ENCODE assay signal across 16 cellular contexts in the genomic region with DNA sequence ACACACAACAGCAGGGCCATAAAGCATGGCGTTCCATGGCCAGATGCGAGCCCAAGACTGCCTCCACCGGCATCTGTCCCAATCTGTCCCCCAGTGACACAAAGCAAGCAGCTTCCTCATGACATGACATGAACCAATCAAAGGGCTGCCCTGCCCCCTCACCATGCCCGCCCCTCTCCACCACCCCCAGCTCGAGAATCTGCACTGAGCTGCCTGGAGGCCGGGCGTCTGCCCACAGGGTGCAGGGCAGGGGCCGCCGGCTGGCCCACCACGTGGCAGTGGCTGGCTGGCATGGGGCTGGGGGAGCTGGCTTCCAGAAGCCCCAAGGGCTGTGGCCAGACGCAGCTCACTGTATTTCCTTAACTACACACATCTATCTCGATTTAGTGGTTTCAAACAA. TPM values are rescaled to one million over a fixed set of nuclear protein-coding genes. Genes with fewer than 3 reads are reported as not detected.
DNase-seq lines count a peak whose midpoint lies in the region; ATAC-seq and TF ChIP-seq lines count a peak whose summit lies in the region.
"Had no signal": no experiment of that assay in that cellular context is flagged by ENCODE, and none has a peak within 500 bp of the region (broad histone marks: within the 10 kb centered on the region; RNA-seq: fewer than 3 reads in every experiment).

No MANE protein-coding gene starts in this region.

- no peak overlapping the region for H3T11ph ChIP-seq in H9 (ENCODE audit: low read length)

- H3K9ac ChIP-seq in H9 (ENCODE audit: extremely low read depth, insufficient read length, low read length), result no peak overlapping the region
- H3K9ac ChIP-seq: KMS-11 had no signal

- H3K9me3 Mint-ChIP-seq in H9, result no peaks in the 10 kb centered on the region
- H3K9me3 Mint-ChIP-seq in osteocyte (ENCODE audit: unreplicated experiment), result no peaks in the 10 kb centered on the region
- H3K9me3 Mint-ChIP-seq in stimulated activated memory B cell treated with anti-CD40 and anti-IgM and Interleukin-4, amounts not matched to agents 10 μg/mL and 1 μg/mL and 100 μg/mL, for 72 hours, result no peaks in the 10 kb centered on the region
- H3K9me3 Mint-ChIP-seq in Caco-2 (ENCODE audit: unreplicated experiment), result no peaks in the 10 kb centered on the region
- H3K9me3 Mint-ChIP-seq: activated CD8-positive, alpha-beta T cell treated with anti-CD3 and anti-CD28 coated beads for 36 hours; activated T-helper 17 cell treated with anti-CD3 and anti-CD28 coated beads, Interleukin-2, amount 50 U/mL, for 72 hours had no signal

- no peak overlapping the region for H2BK5ac ChIP-seq in H9 (ENCODE audit: insufficient read length, low read length)

- CTCF ChIA-PET in Caco-2 (lab: Charles Lee), result no interaction called here

- H3K56ac ChIP-seq in H9 (ENCODE audit: insufficient read length, low read depth, low read length), result no peak overlapping the region

- no peak overlapping the region for H2BK12ac ChIP-seq in H9 (ENCODE audit: insufficient read length, low read depth, low read length)

- H4K20me1 ChIP-seq in H9 (ENCODE audit: control insufficient read depth, insufficient read depth, insufficient read length), result no peaks in the 10 kb centered on the region

- peaks cover 28 to 43% of the 10 kb centered on the region in 2 experiments for H3K4me1 Mint-ChIP-seq in H9
- peaks cover 9% of the 10 kb centered on the region for H3K4me1 Mint-ChIP-seq in osteocyte (ENCODE audit: unreplicated experiment)
- H3K4me1 Mint-ChIP-seq in stimulated activated memory B cell treated with anti-CD40 and anti-IgM and Interleukin-4, amounts not matched to agents 10 μg/mL and 1 μg/mL and 100 μg/mL, for 72 hours, result no peaks in the 10 kb centered on the region
- peaks cover 6% of the 10 kb centered on the region for H3K4me1 Mint-ChIP-seq in Caco-2 (ENCODE audit: low read depth, unreplicated experiment)
- H3K4me1 Mint-ChIP-seq: activated T-helper 17 cell treated with anti-CD3 and anti-CD28 coated beads, Interleukin-2, amount 50 U/mL, for 72 hours had no signal

- BruUV-seq in Caco-2 (replicated peaks; lab: Mats Ljungman, UMichigan), result no TSS peak

- no peak overlapping the region for H3K27ac ChIP-seq in H9 (ENCODE audit: insufficient read length, low read depth, low read length)
- H3K27ac ChIP-seq in SJCRH30, result peak overlapping the region; percentile 4; the same call in 1 of the 2 replicates
- H3K27ac ChIP-seq: HL-60, KMS-11, psoas muscle, SJSA1 had no signal

- intact Hi-C loops in Caco-2 (cut with micrococcal nuclease; ENCODE audit: unreplicated experiment), result no loop called here

- no peak overlapping the region for H3K18ac ChIP-seq in H9 (ENCODE audit: insufficient read length, low read depth, low read length)

- H4K8ac ChIP-seq in H9 (replicated peaks; ENCODE audit: insufficient read length, low read depth, low read length), result no peak overlapping the region

- WGBS in H9 (ENCODE audit: extremely low coverage, insufficient read length, low lambda C conversion rate), result no CpG with 5 or more reads among the region's 12 CpGs

- H3K27ac Mint-ChIP-seq in H9 (peak overlapping the region in 2 of 3 experiments; percentile 2 to 4; a peak in 2 of 7 replicates), osteocyte (ENCODE audit: unreplicated experiment) (no peak overlapping the region), Caco-2 (ENCODE audit: unreplicated experiment) (no peak overlapping the region)
- H3K27ac Mint-ChIP-seq in stimulated activated memory B cell treated with anti-CD40 and anti-IgM and Interleukin-4, amounts not matched to agents 10 μg/mL and 1 μg/mL and 100 μg/mL, for 72 hours, result no peak overlapping the region
- H3K27ac Mint-ChIP-seq: activated CD8-positive, alpha-beta T cell treated with anti-CD3 and anti-CD28 coated beads for 36 hours; activated T-helper 17 cell treated with anti-CD3 and anti-CD28 coated beads, Interleukin-2, amount 50 U/mL, for 72 hours had no signal

- ATAC-seq in stimulated activated memory B cell treated with anti-CD40 and anti-IgM and Interleukin-4, amounts not matched to agents 10 μg/mL and 1 μg/mL and 100 μg/mL, for 72 hours, result no peak
- ATAC-seq: activated CD8-positive, alpha-beta T cell treated with anti-CD3 and anti-CD28 coated beads for 36 hours; activated T-helper 17 cell treated with anti-CD3 and anti-CD28 coated beads, Interleukin-2, amount 50 U/mL, for 72 hours; psoas muscle had no signal

- H3K23me2 ChIP-seq in H9 (ENCODE audit: insufficient read length, low read depth, low read length, poor library complexity, severe bottlenecking), result no peaks in the 10 kb centered on the region

- H3K36me3 ChIP-seq in SJCRH30 (no peaks in the 10 kb centered on the region), Caco-2 (ENCODE audit: control insufficient read depth, insufficient read depth, low read length) (no peaks in the 10 kb centered on the region)
- H3K36me3 ChIP-seq: SJSA1 had no signal

- no peak overlapping the region for H3K4ac ChIP-seq in H9 (ENCODE audit: low read depth, low read length)

- H3K27me3 Mint-ChIP-seq in H9 (ENCODE audit: low read depth), result no peaks in the 10 kb centered on the region
- no peaks in the 10 kb centered on the region for H3K27me3 Mint-ChIP-seq in osteocyte (ENCODE audit: unreplicated experiment)
- H3K27me3 Mint-ChIP-seq in stimulated activated memory B cell treated with anti-CD40 and anti-IgM and Interleukin-4, amounts not matched to agents 10 μg/mL and 1 μg/mL and 100 μg/mL, for 72 hours, result peaks cover 36% of the 10 kb centered on the region
- H3K27me3 Mint-ChIP-seq in Caco-2 (ENCODE audit: insufficient read depth, unreplicated experiment), result no peaks in the 10 kb centered on the region
- H3K27me3 Mint-ChIP-seq: activated CD8-positive, alpha-beta T cell treated with anti-CD3 and anti-CD28 coated beads for 36 hours; activated T-helper 17 cell treated with anti-CD3 and anti-CD28 coated beads, Interleukin-2, amount 50 U/mL, for 72 hours had no signal

- no peak overlapping the region for H2BK15ac ChIP-seq in H9 (ENCODE audit: low read depth, low read length)

- no peaks in the 10 kb centered on the region for H3K79me1 ChIP-seq in H9 (ENCODE audit: insufficient read depth, low read depth, low read length, poor library complexity, severe bottlenecking)

- H3K23ac ChIP-seq in H9 (ENCODE audit: insufficient read length, low read depth, low read length), result no peak overlapping the region

- H4K5ac ChIP-seq in H9 (ENCODE audit: insufficient read length, low read depth, low read length), result no peak overlapping the region

- POLR2A ChIA-PET in Caco-2 (lab: Charles Lee), result no interaction called here

- no peak overlapping the region for H3K4me3 ChIP-seq in SJCRH30
- no peak overlapping the region for H3K4me3 ChIP-seq in Caco-2 (ENCODE audit: low read depth, low read length)
- H3K4me3 ChIP-seq: psoas muscle, SJSA1 had no signal

- no peaks in the 10 kb centered on the region for H3K79me2 ChIP-seq in H9 (ENCODE audit: insufficient read depth, low read length)

- no peak overlapping the region for H2AFZ ChIP-seq in H9 (ENCODE audit: low read length)

- DNase-seq in H9 (peak; percentile 81), SJCRH30 (peak; percentile 78 to 84), hippocampal formation (lab: John Stamatoyannopoulos, UW) (peak; percentile 38 to 44), pons (ENCODE audit: low spot score) (peak; percentile 84), osteocyte (ENCODE audit: extremely low spot score, unreplicated experiment) (no peak), Caco-2 (no peak)
- DNase-seq: activated CD8-positive, alpha-beta T cell treated with anti-CD3 and anti-CD28 coated beads for 36 hours; AML-193; NCI-H1417; NCI-H226 had no signal

- H3K4me3 Mint-ChIP-seq in H9, result no peak overlapping the region
- no peak overlapping the region for H3K4me3 Mint-ChIP-seq in osteocyte (ENCODE audit: unreplicated experiment)
- H3K4me3 Mint-ChIP-seq in stimulated activated memory B cell treated with anti-CD40 and anti-IgM and Interleukin-4, amounts not matched to agents 10 μg/mL and 1 μg/mL and 100 μg/mL, for 72 hours, result no peak overlapping the region
- H3K4me3 Mint-ChIP-seq in Caco-2 (ENCODE audit: unreplicated experiment), result no peak overlapping the region
- H3K4me3 Mint-ChIP-seq: activated CD8-positive, alpha-beta T cell treated with anti-CD3 and anti-CD28 coated beads for 36 hours; activated T-helper 17 cell treated with anti-CD3 and anti-CD28 coated beads, Interleukin-2, amount 50 U/mL, for 72 hours had no signal

- H3K9me3 ChIP-seq in H9 (ENCODE audit: control insufficient read depth, low read depth, low read length) (no peaks in the 10 kb centered on the region), SJCRH30 (replicated peaks) (no peaks in the 10 kb centered on the region), Caco-2 (no peaks in the 10 kb centered on the region)
- H3K9me3 ChIP-seq: psoas muscle, SJSA1 had no signal

- H3K4me1 ChIP-seq in H9 (ENCODE audit: insufficient read depth, low read length) (peaks cover 4% of the 10 kb centered on the region; the same call in 1 of the 2 replicates), SJCRH30 (peaks cover 32% of the 10 kb centered on the region), Caco-2 (no peaks in the 10 kb centered on the region)
- H3K4me1 ChIP-seq: psoas muscle, SJSA1 had no signal

- H3K36me3 Mint-ChIP-seq in H9 (ENCODE audit: insufficient read depth in 1 of 3, low read depth in 3 of 3), result no peaks in the 10 kb centered on the region
- H3K36me3 Mint-ChIP-seq in osteocyte (ENCODE audit: unreplicated experiment), result no peaks in the 10 kb centered on the region
- no peaks in the 10 kb centered on the region for H3K36me3 Mint-ChIP-seq in stimulated activated memory B cell treated with anti-CD40 and anti-IgM and Interleukin-4, amounts not matched to agents 10 μg/mL and 1 μg/mL and 100 μg/mL, for 72 hours
- peaks cover 5% of the 10 kb centered on the region for H3K36me3 Mint-ChIP-seq in Caco-2 (ENCODE audit: insufficient read depth, unreplicated experiment)

- H2AK5ac ChIP-seq in H9 (ENCODE audit: insufficient read length, low read length), result no peak overlapping the region

- no peak overlapping the region for H2BK20ac ChIP-seq in H9 (ENCODE audit: low read depth, low read length, poor library complexity, severe bottlenecking)

- H4K91ac ChIP-seq in H9 (ENCODE audit: insufficient read length, low read depth, low read length), result no peak overlapping the region

- H3K14ac ChIP-seq in H9 (ENCODE audit: insufficient read depth, low read length), result no peak overlapping the region

- H3K27me3 ChIP-seq in H9 (ENCODE audit: insufficient read depth, low read length), result no peaks in the 10 kb centered on the region
- H3K27me3 ChIP-seq in SJCRH30, result no peaks in the 10 kb centered on the region
- no peaks in the 10 kb centered on the region for H3K27me3 ChIP-seq in Caco-2 (replicated peaks; ENCODE audit: control insufficient read depth, insufficient read depth, low read length)
- H3K27me3 ChIP-seq: SJSA1 had no signal

- no peak for TF ChIP-seq CTCF in H9 (conservative IDR thresholded peaks at IDR 0.05)
- no peak for TF ChIP-seq CTCF in osteocyte (IDR thresholded peaks at IDR 0.05)
- TF ChIP-seq CTCF in Caco-2 (IDR thresholded peaks at IDR 0.05; ENCODE audit: insufficient read depth in 1 of 2, low read depth in 1 of 2, low read length in 1 of 2, severe bottlenecking in 1 of 2, unreplicated experiment in 1 of 2), result no peak

- H3K4me2 ChIP-seq in H9 (ENCODE audit: insufficient read depth, insufficient read length, low read length), result no peak overlapping the region
- H3K4me2 ChIP-seq: KMS-11 had no signal

- no peak overlapping the region for H2BK120ac ChIP-seq in H9 (ENCODE audit: low read depth, low read length, poor library complexity, severe bottlenecking)

RNA-seq across cellular contexts. Expression of gene WNT9A, which starts 27.8 kb away (rescaled TPM):
- total RNA-seq in H9 (2021), result 0.66 and 0.77 TPM in 2 replicates
- 0.79 and 1.1 TPM in 2 replicates for total RNA-seq in SJCRH30 (2014; rRNA removed; shearing (Covaris generic))
- 4.8 and 4.9 TPM in 2 replicates for total RNA-seq in osteocyte
- total RNA-seq in Caco-2 (2022), result 0.32 and 0.68 TPM in 2 replicates
- total RNA-seq: activated CD8-positive, alpha-beta T cell treated with anti-CD3 and anti-CD28 coated beads for 36 hours had no signal

Comparison
In these comparisons a context has a peak if more than half of its experiments do, and no peak if none do; other contexts are left out.
1. DNase-seq: peak in H9 (single experiment), SJCRH30 (2 of 2), hippocampal formation (2 of 2) and pons (single experiment); none in osteocyte (single experiment) and Caco-2 (0 of 2).
2. H3K27ac Mint-ChIP-seq: peak in H9 (2 of 3); none in osteocyte (single experiment), stimulated activated memory B cell treated with anti-CD40 and anti-IgM and Interleukin-4, amounts not matched to agents 10 μg/mL and 1 μg/mL and 100 μg/mL, for 72 hours (single experiment) and Caco-2 (single experiment).